1 cellular context compared by ENCODE assay signal in genomic region chr12:47085815-47086252, GRCh38.
TF ChIP-seq lines count a peak whose summit lies in the region.

No MANE protein-coding gene starts in this region.

TF ChIP-seq in GM12878, 131 proteins besides CTCF, POLR2A, EP300 and RAD21 (continued from another document):
- TF ChIP-seq TAF1 (IDR thresholded peaks at IDR 0.05; ENCODE audit: borderline replicate concordance, low read depth, low read length), result no peak
- TF ChIP-seq MTA2 (IDR thresholded peaks at IDR 0.05; ENCODE audit: low read depth), result no peak
- no peak for TF ChIP-seq ZNF384 (IDR thresholded peaks at IDR 0.05; ENCODE audit: borderline replicate concordance, low read depth, low read length)
- TF ChIP-seq TCF3 (IDR thresholded peaks at IDR 0.05; ENCODE audit: borderline replicate concordance, insufficient read depth, low read depth, low read length), result no peak
- TF ChIP-seq ZBTB4 (CRISPR knock-in tag; IDR thresholded peaks at IDR 0.05), result no peak
- no peak for TF ChIP-seq SMAD1 (IDR thresholded peaks at IDR 0.05; ENCODE audit: low read depth, partially characterized antibody)
- TF ChIP-seq BCL3 (IDR thresholded peaks at IDR 0.05; ENCODE audit: borderline replicate concordance, insufficient read depth, low read depth, low read length, poor library complexity, severe bottlenecking), result no peak
- TF ChIP-seq NFXL1 (IDR thresholded peaks at IDR 0.05; ENCODE audit: borderline replicate concordance), result no peak
- no peak for TF ChIP-seq ESRRA (IDR thresholded peaks at IDR 0.05; ENCODE audit: low read length)
- TF ChIP-seq NKRF (conservative IDR thresholded peaks at IDR 0.05), result no peak
- no peak for TF ChIP-seq SUPT20H (IDR thresholded peaks at IDR 0.05; ENCODE audit: borderline replicate concordance, control insufficient read depth, low read depth, low read length)
